ENCODE assay signal across 25 cellular contexts in the genomic region with DNA sequence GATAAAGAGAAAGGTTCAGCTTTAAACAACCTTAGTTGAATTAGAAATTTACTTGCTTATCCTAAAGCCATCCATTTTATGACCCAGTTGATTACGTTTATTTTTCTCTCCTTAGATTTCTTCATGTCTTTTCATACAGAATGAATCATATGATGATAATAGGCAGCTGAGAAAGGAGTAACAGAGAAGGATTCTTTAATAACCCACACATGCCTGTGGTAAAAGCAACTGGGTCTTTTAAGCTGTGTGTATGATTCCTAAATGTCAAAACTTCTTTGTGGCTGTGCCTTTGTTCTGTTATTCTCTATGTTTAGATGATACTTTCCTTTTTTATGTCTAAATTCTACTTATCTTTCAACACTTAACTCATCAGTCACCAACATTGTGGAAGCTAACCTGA.
DNase-seq lines count a peak whose midpoint lies in the region; FAIRE-seq lines count a peak whose summit lies in the region.
"Had no signal": no experiment of that assay in that cellular context is flagged by ENCODE, and none has a peak within 500 bp of the region (broad histone marks: within the 10 kb centered on the region; RNA-seq: fewer than 3 reads in every experiment).

No MANE protein-coding gene starts in this region.

- DNase-seq in GM04503 (ENCODE audit: low read depth) (peak; percentile 6), adipocyte (ENCODE audit: low read depth) (peak; percentile 79), fibroblast of peridontal ligament (ENCODE audit: extremely low read depth) (peak; percentile 73), small intestine (peak; percentile 1), COR-L47 (lab: John Stamatoyannopoulos, UW) (no peak), head of caudate nucleus (no peak)
- no peak for DNase-seq in activated T-cell treated with anti-CD3 and anti-CD28 coated beads, Interleukin-2, amount 50 U/mL, for 48 hours
- DNase-seq: activated CD4-positive, alpha-beta T cell treated with anti-CD3 and anti-CD28 coated beads, Interleukin-2, amount 10 ng/mL, durations not matched to agents 7 days and 5 days; DND-41; hypothalamus; islet precursor cell; NCI-H1092 treated with DMSO at 0.1 percent for 48 hours; NCI-H2081 treated with DMSO at 0.1 percent for 48 hours; NCI-H510A treated with DMSO at 0.1 percent for 48 hours; NK-92 treated with Interleukin-12 subunit alpha and Interleukin-12 subunit beta, amount 100 ng/mL, for 24 hours; psoas muscle; stimulated activated CD4-positive, alpha-beta T cell treated with anti-CD3 and anti-CD28 coated beads, Interleukin-2, amount 100 ng/mL, for 48 hours; stimulated activated naive B cell treated with anti-CD40 and anti-IgM and Interleukin-4, amounts not matched to agents 10 μg/mL and 1 μg/mL and 100 μg/mL, for 72 hours had no signal

- FAIRE-seq in small intestine (lab: Jason Lieb, UNC): no peak
- FAIRE-seq: frontal cortex had no signal

- H3K4me1 ChIP-seq in adipocyte (ENCODE audit: control insufficient read depth, insufficient read depth, low read length) (peaks cover 2% of the 10 kb centered on the region), small intestine (ENCODE audit: control insufficient read depth in 2 of 2, insufficient read depth in 1 of 2, low read depth in 1 of 2, low read length in 1 of 2) (no peaks in the 10 kb centered on the region)
- H3K4me1 ChIP-seq: breast epithelium, psoas muscle, SJSA1, vagina had no signal

- H3K9ac ChIP-seq in adipocyte (ENCODE audit: low read length): no peak overlapping the region

- 13 to 48% (median 18%) methylated on average over 1 of the region's 1 CpG for WGBS in small intestine, 3 donors

- H3K36me3 ChIP-seq in adipocyte (ENCODE audit: control insufficient read depth, insufficient read depth, low read length, severe bottlenecking) (no peaks in the 10 kb centered on the region), small intestine (ENCODE audit: control insufficient read depth in 2 of 2, insufficient read depth in 2 of 2, low read length in 2 of 2) (no peaks in the 10 kb centered on the region)
- H3K36me3 ChIP-seq: breast epithelium, SJSA1, thoracic aorta, vagina had no signal

- no peaks in the 10 kb centered on the region for H3K27me3 ChIP-seq in adipocyte (replicated peaks; ENCODE audit: control insufficient read depth, insufficient read depth, low read length)
- H3K27me3 ChIP-seq in small intestine (ENCODE audit: control insufficient read depth in 2 of 2, insufficient read depth in 2 of 2, low read length in 2 of 2): no peaks in the 10 kb centered on the region
- H3K27me3 ChIP-seq: breast epithelium, SJSA1, vagina had no signal

- no peaks in the 10 kb centered on the region for H3K9me3 ChIP-seq in adipocyte (ENCODE audit: control insufficient read depth, low read length)
- H3K9me3 ChIP-seq in small intestine (ENCODE audit: control insufficient read depth, low read depth): no peaks in the 10 kb centered on the region
- H3K9me3 ChIP-seq: breast epithelium, psoas muscle, SJSA1, thoracic aorta, vagina had no signal

- H3K27ac ChIP-seq in small intestine (ENCODE audit: low read depth in 1 of 2, low read length in 1 of 2): no peak overlapping the region
- H3K27ac ChIP-seq: breast epithelium, coronary artery, psoas muscle, SJSA1, thoracic aorta, vagina had no signal

- intact Hi-C loops in head of caudate nucleus (cut with DNase I): no loop called here

- no peak overlapping the region for H3K4me3 ChIP-seq in adipocyte (ENCODE audit: low read length)
- no peak overlapping the region for H3K4me3 ChIP-seq in small intestine (ENCODE audit: low read depth in 1 of 2, low read length in 2 of 2)
- H3K4me3 ChIP-seq: breast epithelium, coronary artery, psoas muscle, SJSA1, smooth muscle cell, thoracic aorta, vagina had no signal

Comparison
In these comparisons a context has a peak if more than half of its experiments do, and no peak if none do; other contexts are left out.
1. DNase-seq: peak in GM04503 (single experiment), adipocyte (single experiment), fibroblast of peridontal ligament (single experiment) and small intestine (single experiment); none in activated T-cell treated with anti-CD3 and anti-CD28 coated beads, Interleukin-2, amount 50 U/mL, for 48 hours (0 of 2), COR-L47 (single experiment) and head of caudate nucleus (0 of 42).